Comparison of ENCODE assay signal across 23 cellular contexts in the genomic region with DNA sequence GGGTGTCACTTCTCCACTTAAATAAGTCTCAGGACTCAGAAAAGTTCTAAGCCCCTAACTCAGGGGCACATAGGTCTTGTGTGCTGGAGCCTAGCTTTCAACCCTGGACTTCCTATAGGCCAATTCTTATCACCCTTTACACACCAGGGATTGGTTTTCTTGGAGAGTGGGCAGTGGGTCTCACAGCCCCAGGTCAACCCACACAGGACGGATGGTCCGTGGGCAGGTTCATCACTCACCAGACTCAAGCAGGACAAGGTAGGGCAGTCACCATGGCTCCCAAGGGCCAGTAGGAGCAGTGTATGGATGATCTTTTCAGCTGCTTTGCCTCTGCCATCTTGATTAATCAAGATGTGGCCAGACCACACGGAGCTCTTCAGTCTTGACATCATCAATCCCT.
"Had no signal": no experiment of that assay in that cellular context is flagged by ENCODE, and none has a peak within 500 bp of the region (broad histone marks: within the 10 kb centered on the region; RNA-seq: fewer than 3 reads in every experiment).

No MANE protein-coding gene starts in this region.

- ATAC-seq: gastroesophageal sphincter; left cardiac atrium; naive thymus-derived CD4-positive, alpha-beta T cell; right lobe of liver; SK-N-SH treated with all-trans-retinoic acid at 6 μM for 48 hours; upper lobe of right lung; WTC11 had no signal

- H3K27me3 Mint-ChIP-seq: activated CD4-positive, alpha-beta memory T cell treated with anti-CD3 and anti-CD28 coated beads for 36 hours; activated naive CD8-positive, alpha-beta T cell had no signal

- H3K4me3 Mint-ChIP-seq: activated CD4-positive, alpha-beta memory T cell treated with anti-CD3 and anti-CD28 coated beads for 36 hours; activated naive CD8-positive, alpha-beta T cell; naive thymus-derived CD4-positive, alpha-beta T cell; T-helper 2 cell treated with Interferon-gamma antibody and Interleukin-4, amounts not matched to agents 5 μg/mL and 100 μg/mL, for 36 hours; WTC11 had no signal

- H3K9me3 Mint-ChIP-seq: activated CD4-positive, alpha-beta memory T cell treated with anti-CD3 and anti-CD28 coated beads for 36 hours; T-helper 2 cell treated with Interferon-gamma antibody and Interleukin-4, amounts not matched to agents 5 μg/mL and 100 μg/mL, for 36 hours; WTC11 had no signal

- H3K27me3 ChIP-seq: breast epithelium, gastroesophageal sphincter, right lobe of liver, upper lobe of right lung had no signal

- H3K9me3 ChIP-seq: breast epithelium, gastroesophageal sphincter, right lobe of liver, upper lobe of right lung had no signal

- H3K36me3 Mint-ChIP-seq: WTC11 had no signal

- H3K27ac ChIP-seq: breast epithelium, coronary artery, epithelial cell of prostate, gastroesophageal sphincter, right lobe of liver, skin epidermis, upper lobe of right lung had no signal

- H3K4me3 ChIP-seq: breast epithelium, coronary artery, gastroesophageal sphincter, right lobe of liver, skin epidermis, upper lobe of right lung had no signal

- H3K36me3 ChIP-seq: breast epithelium, gastroesophageal sphincter, right lobe of liver, upper lobe of right lung had no signal

- H3K27ac Mint-ChIP-seq: activated CD4-positive, alpha-beta memory T cell treated with anti-CD3 and anti-CD28 coated beads for 36 hours; activated naive CD8-positive, alpha-beta T cell; T-helper 2 cell treated with Interferon-gamma antibody and Interleukin-4, amounts not matched to agents 5 μg/mL and 100 μg/mL, for 36 hours; WTC11 had no signal

- H3K4me1 ChIP-seq: breast epithelium, right lobe of liver had no signal

- DNase-seq: activated CD4-positive, alpha-beta memory T cell treated with anti-CD3 and anti-CD28 coated beads for 36 hours; activated CD4-positive, alpha-beta T cell treated with anti-CD3 and anti-CD28 coated beads for 4 hours; activated T-cell treated with anti-CD3 and anti-CD28 coated beads for 4 hours; amniotic stem cell; head of caudate nucleus; islet precursor cell; left cardiac atrium; naive thymus-derived CD4-positive, alpha-beta T cell; occipital lobe; right lobe of liver; SHP77 treated with DMSO at 0.1 percent for 48 hours; stimulated activated CD4-positive, alpha-beta T cell treated with anti-CD3 and anti-CD28 coated beads, Interleukin-2, amount 100 ng/mL, for 24 hours; stimulated activated naive CD4-positive, alpha-beta T cell; upper lobe of right lung had no signal
